8 cellular contexts compared by ENCODE assay signal in the genomic region with DNA sequence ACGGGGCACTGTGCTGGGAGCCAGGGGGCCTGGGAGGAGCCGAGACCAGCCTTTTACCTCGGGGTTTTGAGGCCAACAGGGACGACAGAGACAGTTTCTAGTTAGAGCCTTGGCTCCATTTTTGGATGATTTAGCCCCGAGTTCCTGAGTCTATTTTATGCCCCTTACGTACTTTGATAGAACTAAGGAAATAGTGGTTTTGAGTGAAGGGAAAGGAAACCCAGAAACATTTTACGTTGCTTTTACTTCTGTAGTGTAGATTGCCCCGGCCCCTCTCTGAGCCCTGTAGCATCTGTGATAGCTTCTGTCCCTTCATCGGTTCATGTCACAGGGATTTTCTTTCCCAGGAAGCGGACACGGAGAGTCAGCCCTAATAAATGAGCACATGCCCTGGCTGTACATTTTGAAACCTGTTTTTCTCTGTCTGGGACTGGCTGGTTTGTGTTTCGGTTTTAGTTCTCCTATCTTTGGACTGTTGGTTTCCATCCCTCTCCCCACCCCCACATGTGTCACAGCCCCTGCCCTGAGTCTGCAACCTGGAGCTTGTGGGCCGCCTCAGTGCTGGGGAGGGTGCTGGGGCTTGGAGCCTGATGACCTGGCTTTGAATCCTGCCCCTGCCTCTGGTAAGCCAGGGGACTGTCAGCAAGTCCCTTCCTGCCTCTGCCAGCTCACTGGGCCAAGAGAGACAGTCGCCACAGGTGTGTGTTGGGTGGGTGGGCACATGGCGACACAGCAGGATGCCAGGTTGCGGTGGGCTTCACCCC. TPM values are rescaled to one million over a fixed set of nuclear protein-coding genes. Genes with fewer than 3 reads are reported as not detected.
DNase-seq lines count a peak whose midpoint lies in the region; ATAC-seq and TF ChIP-seq lines count a peak whose summit lies in the region.

No MANE protein-coding gene starts in this region.

- H3K4me3 Mint-ChIP-seq in activated T-cell treated with anti-CD3 and anti-CD28 coated beads, Interleukin-2, amount 50 U/mL, for 24 hours: peak overlapping the region; percentile 77
- peak overlapping the region; percentile 84 to 93 for H3K4me3 Mint-ChIP-seq in stimulated activated naive CD8-positive, alpha-beta T cell treated with anti-CD3 and anti-CD28 coated beads, Interleukin-15, amount 100 ng/mL, for 72 hours

- H3K27ac ChIP-seq in 22Rv1 (peak overlapping the region; percentile 12; the same call in 1 of the 2 replicates), KMS-11 (peak overlapping the region; percentile 100), SJCRH30 (no peak overlapping the region)

- H3K27me3 ChIP-seq in KMS-11 (ENCODE audit: insufficient read depth, low read depth) (no peaks in the 10 kb centered on the region), SJCRH30 (no peaks in the 10 kb centered on the region)

- ATAC-seq in GM21367 (IDR thresholded peaks at IDR 0.05; ENCODE audit: unreplicated experiment): peak; percentile 39
- ATAC-seq in stimulated activated naive CD8-positive, alpha-beta T cell treated with anti-CD3 and anti-CD28 coated beads, Interleukin-15, amount 100 ng/mL, for 72 hours: peak; percentile 85

- H3K4me2 ChIP-seq in KMS-11: peak overlapping the region; percentile 92

- H3K4me1 Mint-ChIP-seq in activated T-cell treated with anti-CD3 and anti-CD28 coated beads, Interleukin-2, amount 50 U/mL, for 24 hours (ENCODE audit: low read depth): peaks cover 72% of the 10 kb centered on the region
- peaks cover 78% of the 10 kb centered on the region for H3K4me1 Mint-ChIP-seq in stimulated activated naive CD8-positive, alpha-beta T cell treated with anti-CD3 and anti-CD28 coated beads, Interleukin-15, amount 100 ng/mL, for 72 hours

- H3K9me3 ChIP-seq in SJCRH30 (replicated peaks): no peaks in the 10 kb centered on the region

- H3K9ac ChIP-seq in KMS-11: peak overlapping the region; percentile 95

- H3K36me3 ChIP-seq in KMS-11 (ENCODE audit: insufficient read depth) (no peaks in the 10 kb centered on the region), SJCRH30 (peaks cover 32% of the 10 kb centered on the region)

- no peaks in the 10 kb centered on the region for H3K9me3 Mint-ChIP-seq in activated T-cell treated with anti-CD3 and anti-CD28 coated beads, Interleukin-2, amount 50 U/mL, for 24 hours
- H3K9me3 Mint-ChIP-seq in stimulated activated naive CD8-positive, alpha-beta T cell treated with anti-CD3 and anti-CD28 coated beads, Interleukin-15, amount 100 ng/mL, for 72 hours: no peaks in the 10 kb centered on the region

- H3K36me3 Mint-ChIP-seq in activated T-cell treated with anti-CD3 and anti-CD28 coated beads, Interleukin-2, amount 50 U/mL, for 24 hours (ENCODE audit: low read depth): peaks cover 63% of the 10 kb centered on the region

- peak; percentile 80 for DNase-seq in activated T-cell treated with anti-CD3 and anti-CD28 coated beads, Interleukin-2, amount 50 U/mL, for 24 hours
- DNase-seq in medulla oblongata (ENCODE audit: extremely low spot score) (peak; percentile 74), SJCRH30 (no peak), HK-2 (ENCODE audit: unreplicated experiment) (no peak)
- peak; percentile 48 to 80 for DNase-seq in stimulated activated naive CD8-positive, alpha-beta T cell treated with anti-CD3 and anti-CD28 coated beads, Interleukin-15, amount 100 ng/mL, for 72 hours

- H3K4me1 ChIP-seq in KMS-11 (ENCODE audit: low read depth, poor library complexity, severe bottlenecking) (peaks cover 99% of the 10 kb centered on the region), SJCRH30 (peaks cover 3% of the 10 kb centered on the region; the same call in 1 of the 2 replicates)

- no peak for TF ChIP-seq CTCF in 22Rv1 (IDR thresholded peaks at IDR 0.05)
- TF ChIP-seq CTCF in KMS-11 (conservative IDR thresholded peaks at IDR 0.05; ENCODE audit: low read depth, low read length): 0 out of 2 replicates have a peak, but pooled peaks have one; percentile 16

- H2AFZ ChIP-seq in KMS-11 (ENCODE audit: low read depth): no peak overlapping the region

- no peak overlapping the region for H3K4me3 ChIP-seq in KMS-11 (IDR thresholded peaks at IDR 0.05; ENCODE audit: insufficient read depth, low read depth, low read length)
- no peak overlapping the region for H3K4me3 ChIP-seq in SJCRH30

- H4K20me1 ChIP-seq in KMS-11 (ENCODE audit: insufficient read depth): no peaks in the 10 kb centered on the region

- no peaks in the 10 kb centered on the region for H3K27me3 Mint-ChIP-seq in activated T-cell treated with anti-CD3 and anti-CD28 coated beads, Interleukin-2, amount 50 U/mL, for 24 hours
- no peaks in the 10 kb centered on the region for H3K27me3 Mint-ChIP-seq in stimulated activated naive CD8-positive, alpha-beta T cell treated with anti-CD3 and anti-CD28 coated beads, Interleukin-15, amount 100 ng/mL, for 72 hours

- H3K79me2 ChIP-seq in KMS-11 (ENCODE audit: insufficient read depth, low read depth): 0 out of 2 replicates have a peak, but pooled peaks cover 24% of the 10 kb centered on the region

- peak overlapping the region; percentile 98 for H3K27ac Mint-ChIP-seq in activated T-cell treated with anti-CD3 and anti-CD28 coated beads, Interleukin-2, amount 50 U/mL, for 24 hours
- peak overlapping the region; percentile 98 to 99 for H3K27ac Mint-ChIP-seq in stimulated activated naive CD8-positive, alpha-beta T cell treated with anti-CD3 and anti-CD28 coated beads, Interleukin-15, amount 100 ng/mL, for 72 hours

RNA-seq across cellular contexts. Expression of gene ORAI2, which starts 6.9 kb away (rescaled TPM):
- total RNA-seq in SJCRH30 (2014; rRNA removed; shearing (Covaris generic)): 24.6 and 25.6 TPM in 2 replicates

RNA-seq across cellular contexts. Expression of gene PRKRIP1, which starts 30.3 kb away (rescaled TPM):
- total RNA-seq in SJCRH30 (2014; rRNA removed; shearing (Covaris generic)): 20.0 and 24.4 TPM in 2 replicates

RNA-seq across cellular contexts. Expression of gene ALKBH4, which starts 38.2 kb away (rescaled TPM):
- total RNA-seq in SJCRH30 (2014; rRNA removed; shearing (Covaris generic)): 16.2 and 21.1 TPM in 2 replicates

RNA-seq across cellular contexts. Expression of gene LRWD1, which starts 38.3 kb away (rescaled TPM):
- total RNA-seq in SJCRH30 (2014; rRNA removed; shearing (Covaris generic)): 26.1 and 27.8 TPM in 2 replicates

RNA-seq across cellular contexts. Expression of gene POLR2J, which starts 52.3 kb away (rescaled TPM):
- 70.1 and 73.2 TPM in 2 replicates for total RNA-seq in SJCRH30 (2014; rRNA removed; shearing (Covaris generic))

Comparison
In these comparisons a context has a peak if more than half of its experiments do, and no peak if none do; other contexts are left out.
1. DNase-seq: peak in activated T-cell treated with anti-CD3 and anti-CD28 coated beads, Interleukin-2, amount 50 U/mL, for 24 hours (single experiment), medulla oblongata (single experiment) and stimulated activated naive CD8-positive, alpha-beta T cell treated with anti-CD3 and anti-CD28 coated beads, Interleukin-15, amount 100 ng/mL, for 72 hours (2 of 2); none in SJCRH30 (0 of 2) and HK-2 (single experiment).